Comparison of ENCODE assay signal across 24 cellular contexts in the genomic region with DNA sequence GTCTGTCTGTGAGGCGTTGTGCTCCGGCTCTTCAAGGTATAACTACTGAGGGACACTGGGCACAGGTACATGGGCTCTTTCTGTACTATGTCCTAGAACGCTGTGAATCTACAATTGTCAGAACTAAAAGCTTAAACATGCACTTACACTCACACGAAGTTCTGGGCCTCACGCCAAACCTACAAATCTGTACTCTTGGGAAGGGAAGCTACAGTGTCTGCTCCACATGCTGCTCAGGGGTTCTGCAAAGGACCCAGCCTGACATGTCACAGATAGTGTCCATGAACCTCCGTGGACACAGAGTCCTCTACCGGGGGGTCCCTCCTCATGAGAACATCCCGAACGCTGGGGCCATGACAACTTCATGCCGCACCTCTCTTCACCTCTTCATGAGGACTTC.
DNase-seq lines count a peak whose midpoint lies in the region; FAIRE-seq and TF ChIP-seq lines count a peak whose summit lies in the region.
"Had no signal": no experiment of that assay in that cellular context is flagged by ENCODE, and none has a peak within 500 bp of the region (broad histone marks: within the 10 kb centered on the region; RNA-seq: fewer than 3 reads in every experiment).

No MANE protein-coding gene starts in this region.

- no peak overlapping the region for H3K18ac ChIP-seq in H1 (ENCODE audit: extremely low read depth, low read length)

- H3K36me3 ChIP-seq in H1 (ENCODE audit: control insufficient read depth in 2 of 4, insufficient read depth in 4 of 4, low read length in 3 of 4) (no peaks in the 10 kb centered on the region), breast epithelium (no peaks in the 10 kb centered on the region)
- H3K36me3 ChIP-seq in CD8-positive, alpha-beta memory T cell (ENCODE audit: insufficient read depth, low read length) = no peaks in the 10 kb centered on the region
- H3K36me3 ChIP-seq: BLaER1 had no signal

- POLR2A ChIA-PET in H1 (lab: Charles Lee; ENCODE audit: partially characterized antibody) = interaction anchor here (0.8 to 2.4 kb wide), 2 partner anchors 14 to 20 kb away, joined by 3 to 11 read pairs; no protein-coding TSS in a partner anchor
- POLR2A ChIA-PET in CD8-positive, alpha-beta memory T cell (lab: Charles Lee) = no interaction called here

- no peaks in the 10 kb centered on the region for H3K23me2 ChIP-seq in H1 (ENCODE audit: low read depth, low read length)

- H3K9ac ChIP-seq in H1 (replicated peaks in 1 of 4; ENCODE audit: extremely low read depth in 1 of 4, low read depth in 3 of 4, low read length in 3 of 4) = no peak overlapping the region
- H3K9ac ChIP-seq: BLaER1, GM23248 had no signal

- TF ChIP-seq EP300 in H1 (IDR thresholded peaks at IDR 0.05; ENCODE audit: borderline replicate concordance in 1 of 2, low read depth in 2 of 2, low read length in 2 of 2) = no peak

- H3K27ac ChIP-seq in H1 (ENCODE audit: low read depth, low read length) (no peak overlapping the region), breast epithelium (no peak overlapping the region)
- no peak overlapping the region for H3K27ac ChIP-seq in CD8-positive, alpha-beta memory T cell (ENCODE audit: low read depth, low read length)
- H3K27ac ChIP-seq: 22Rv1, A549, BLaER1, GM23248 had no signal

- H4K5ac ChIP-seq in H1 (ENCODE audit: insufficient read length, low read depth, low read length) = no peak overlapping the region

- H2AK5ac ChIP-seq in H1 (ENCODE audit: low read depth, low read length) = no peak overlapping the region

- H3K4me1 ChIP-seq in H1 (replicated peaks in 1 of 4; ENCODE audit: control insufficient read depth in 3 of 4, insufficient read depth in 4 of 4, low read length in 3 of 4) (peaks cover 0 to 2% (median 0%) of the 10 kb centered on the region in 4 experiments; a peak in 1 of 7 replicates), breast epithelium (no peaks in the 10 kb centered on the region)
- H3K4me1 ChIP-seq in CD8-positive, alpha-beta memory T cell (ENCODE audit: insufficient read depth, low read length) = no peaks in the 10 kb centered on the region
- H3K4me1 ChIP-seq: A549 had no signal

- peak overlapping the region; percentile 76; the same call in 1 of the 2 replicates for H2BK15ac ChIP-seq in H1 (ENCODE audit: low read length)

- H3K4ac ChIP-seq in H1 (replicated peaks; ENCODE audit: insufficient read length, low read depth, low read length) = peak overlapping the region; percentile 3

- H3K9me3 Mint-ChIP-seq in CD8-positive, alpha-beta memory T cell = peaks cover 0 to 2% (median 0%) of the 10 kb centered on the region in 5 donors
- H3K9me3 Mint-ChIP-seq: CD8-positive, alpha-beta T cell had no signal

- peak overlapping the region; percentile 57; the same call in 1 of the 2 replicates for H2BK5ac ChIP-seq in H1 (ENCODE audit: low read depth, low read length)

- H3K79me2 ChIP-seq in H1 (ENCODE audit: control insufficient read depth in 1 of 2, insufficient read depth in 2 of 2, low read length in 2 of 2) = no peaks in the 10 kb centered on the region

- no peak overlapping the region for H3K14ac ChIP-seq in H1 (ENCODE audit: insufficient read length)

- peak; percentile 2 for DNase-seq in DMS 273 (lab: John Stamatoyannopoulos, UW; ENCODE audit: unreplicated experiment)
- no peak for DNase-seq in DMS 273 treated with DMSO at 0.1 percent for 48 hours (lab: John Stamatoyannopoulos, UW)
- peak; percentile 17 for DNase-seq in activated CD8-positive, alpha-beta memory T cell treated with anti-CD3 and anti-CD28 coated beads for 24 hours
- no peak for DNase-seq in activated CD8-positive, alpha-beta memory T cell treated with anti-CD3 and anti-CD28 coated beads, Interleukin-2, amount 50 U/mL, for 4 hours
- DNase-seq in H1 (ENCODE audit: low read depth in 1 of 2, low spot score in 2 of 2) = no peak
- DNase-seq in breast epithelium (ENCODE audit: low spot score in 2 of 2) = no peak
- no peak for DNase-seq in CD8-positive, alpha-beta memory T cell
- DNase-seq: AML-193; CD8-positive, alpha-beta T cell; COR-L47; DMS153; DMS79; GDM1; GM23248; HFFc6; IMR-90 had no signal

- H4K8ac ChIP-seq in H1 (ENCODE audit: extremely low read depth, insufficient read depth, low read length) = no peak overlapping the region

- CTCF ChIA-PET in H1 (lab: Charles Lee; ENCODE audit: partially characterized antibody) = interaction anchor here (0.6 to 1.8 kb wide), 9 partner anchors 10 to 371 kb away, joined by 3 to 5 read pairs (median 3); no protein-coding TSS in a partner anchor
- CTCF ChIA-PET in CD8-positive, alpha-beta memory T cell (lab: Charles Lee) = no interaction called here

- peak overlapping the region; percentile 36; the same call in 1 of the 2 replicates for H2BK20ac ChIP-seq in H1 (ENCODE audit: low read length)

- intact Hi-C loops in breast epithelium (cut with DNase I; ENCODE audit: low total_unique reads) = no loop called here

- no peaks in the 10 kb centered on the region for H3K79me1 ChIP-seq in H1 (ENCODE audit: low read depth, low read length)

- TF ChIP-seq RAD21 in H1 (IDR thresholded peaks at IDR 0.05 in 1 of 2, conservative IDR thresholded peaks at IDR 0.05 in 1 of 2; ENCODE audit: low read depth in 2 of 2, low read length in 2 of 2) = no peak

- no peak overlapping the region for H2BK120ac ChIP-seq in H1 (replicated peaks; ENCODE audit: low read depth, low read length)

- no peak overlapping the region for H3K27ac Mint-ChIP-seq in CD8-positive, alpha-beta memory T cell
- H3K27ac Mint-ChIP-seq: CD8-positive, alpha-beta T cell; HFFc6 had no signal

- H3K4me3 Mint-ChIP-seq in CD8-positive, alpha-beta memory T cell = no peak overlapping the region
- H3K4me3 Mint-ChIP-seq: CD8-positive, alpha-beta T cell; HFFc6 had no signal

- H2AFZ ChIP-seq in H1 (ENCODE audit: low read length) = 0 out of 2 replicates have a peak overlapping the region, but pooled peaks have one; percentile 10
- H2AFZ ChIP-seq: GM23248 had no signal

- peak overlapping the region; percentile 80; the same call in 1 of the 2 replicates for H2BK12ac ChIP-seq in H1 (ENCODE audit: low read depth, low read length)

- H3K36me3 Mint-ChIP-seq in CD8-positive, alpha-beta memory T cell = no peaks in the 10 kb centered on the region
- H3K36me3 Mint-ChIP-seq: CD8-positive, alpha-beta T cell had no signal

- H4K20me1 ChIP-seq in H1 (replicated peaks in 1 of 2; ENCODE audit: control insufficient read depth in 1 of 2, insufficient read depth in 2 of 2, low read length in 2 of 2) = no peaks in the 10 kb centered on the region
- H4K20me1 ChIP-seq: BLaER1 had no signal

- peaks cover 4 to 18% of the 10 kb centered on the region in 2 donors for H3K27me3 Mint-ChIP-seq in CD8-positive, alpha-beta memory T cell

- H3K4me3 ChIP-seq in H1 (ENCODE audit: extremely low read depth in 1 of 4, insufficient read depth in 2 of 4, low read depth in 3 of 4, low read length in 4 of 4) = no peak overlapping the region
- no peak overlapping the region for H3K4me3 ChIP-seq in breast epithelium
- H3K4me3 ChIP-seq in CD8-positive, alpha-beta memory T cell (ENCODE audit: low read length) = no peak overlapping the region
- H3K4me3 ChIP-seq: A549, BLaER1, GM23248, K562 had no signal

- H3K9me3 ChIP-seq in H1 (ENCODE audit: insufficient read depth in 2 of 2, low read depth in 1 of 2, low read length in 1 of 2) (peaks cover 5 to 12% of the 10 kb centered on the region in 2 experiments; a peak in 2 of 4 replicates), breast epithelium (no peaks in the 10 kb centered on the region)
- no peaks in the 10 kb centered on the region for H3K9me3 ChIP-seq in CD8-positive, alpha-beta memory T cell (ENCODE audit: low read length)
- H3K9me3 ChIP-seq: A549 had no signal

- no peak overlapping the region for H4K91ac ChIP-seq in H1 (replicated peaks; ENCODE audit: insufficient read length, low read length)

- H3K23ac ChIP-seq in H1 (ENCODE audit: insufficient read length) = no peak overlapping the region

- no peak overlapping the region for H3K4me2 ChIP-seq in H1 (ENCODE audit: insufficient read depth in 1 of 2, low read depth in 2 of 2, low read length in 2 of 2)
- H3K4me2 ChIP-seq: A549, BLaER1 had no signal

- FAIRE-seq in H1 (lab: Jason Lieb, UNC) = no peak
- FAIRE-seq: A549, GM12892, GM19239, H54, HTR-8/SVneo, K562 had no signal

- no peaks in the 10 kb centered on the region for H3K4me1 Mint-ChIP-seq in CD8-positive, alpha-beta memory T cell

- H3K27me3 ChIP-seq in H1 (replicated peaks in 1 of 4; ENCODE audit: control insufficient read depth in 3 of 4, extremely low read depth in 1 of 4, insufficient read depth in 3 of 4, low read length in 3 of 4) = no peaks in the 10 kb centered on the region
- peaks cover 0 to 14% of the 10 kb centered on the region in 2 donors for H3K27me3 ChIP-seq in breast epithelium
- no peaks in the 10 kb centered on the region for H3K27me3 ChIP-seq in CD8-positive, alpha-beta memory T cell (ENCODE audit: insufficient read depth, low read length, poor library complexity, severe bottlenecking)
- H3K27me3 ChIP-seq: BLaER1 had no signal

- no peak overlapping the region for H3K56ac ChIP-seq in H1 (replicated peaks; ENCODE audit: insufficient read length, low read depth, low read length)

- WGBS in H1 (ENCODE audit: extremely low coverage in 1 of 2, insufficient coverage in 1 of 2, insufficient read length in 1 of 2, insufficient replicate concordance in 2 of 2, low coverage in 1 of 2, low lambda C conversion rate in 2 of 2, missing lambda C conversion rate in 1 of 2), 2 experiments = 85% methylated on average over 10 of the region's 10 CpGs; no CpG with 5 or more reads in 1 of the 2 experiments

- no peak for TF ChIP-seq CTCF in H1 (IDR thresholded peaks at IDR 0.05; ENCODE audit: control extremely low read depth in 1 of 3, insufficient read depth in 1 of 3, low read depth in 1 of 3, low read length in 3 of 3)
- TF ChIP-seq CTCF in breast epithelium (IDR thresholded peaks at IDR 0.05) = no peak

- TF ChIP-seq POLR2A in H1 (IDR thresholded peaks at IDR 0.05; ENCODE audit: control extremely low read depth in 1 of 2, low read depth in 2 of 2, low read length in 2 of 2) = no peak
- TF ChIP-seq POLR2A in breast epithelium (IDR thresholded peaks at IDR 0.05) = no peak

TF ChIP-seq in H1, 55 proteins besides CTCF, POLR2A, EP300 and RAD21 (continues in another document):
- no peak for TF ChIP-seq HDAC6 (IDR thresholded peaks at IDR 0.05; ENCODE audit: low read depth, low read length)
- no peak for TF ChIP-seq SRF (IDR thresholded peaks at IDR 0.05; ENCODE audit: low read depth, low read length)
- no peak for TF ChIP-seq CEBPB (IDR thresholded peaks at IDR 0.05; ENCODE audit: low read depth, low read length)
- TF ChIP-seq, protein P1, sequence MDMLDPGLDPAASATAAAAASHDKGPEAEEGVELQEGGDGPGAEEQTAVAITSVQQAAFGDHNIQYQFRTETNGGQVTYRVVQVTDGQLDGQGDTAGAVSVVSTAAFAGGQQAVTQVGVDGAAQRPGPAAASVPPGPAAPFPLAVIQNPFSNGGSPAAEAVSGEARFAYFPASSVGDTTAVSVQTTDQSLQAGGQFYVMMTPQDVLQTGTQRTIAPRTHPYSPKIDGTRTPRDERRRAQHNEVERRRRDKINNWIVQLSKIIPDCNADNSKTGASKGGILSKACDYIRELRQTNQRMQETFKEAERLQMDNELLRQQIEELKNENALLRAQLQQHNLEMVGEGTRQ (IDR thresholded peaks at IDR 0.05; ENCODE audit: low read length) = no peak
- TF ChIP-seq KDM5A (IDR thresholded peaks at IDR 0.05; ENCODE audit: low read length) = no peak
- no peak for TF ChIP-seq JUND (IDR thresholded peaks at IDR 0.05; ENCODE audit: low read length)
- TF ChIP-seq RFX5 (IDR thresholded peaks at IDR 0.05; ENCODE audit: borderline replicate concordance, low read depth, low read length) = no peak

Comparison
In these comparisons a context has a peak if more than half of its experiments do, and no peak if none do; other contexts are left out.
1. DNase-seq: peak in DMS 273 (single experiment) and activated CD8-positive, alpha-beta memory T cell treated with anti-CD3 and anti-CD28 coated beads for 24 hours (single experiment); none in DMS 273 treated with DMSO at 0.1 percent for 48 hours (single experiment), activated CD8-positive, alpha-beta memory T cell treated with anti-CD3 and anti-CD28 coated beads, Interleukin-2, amount 50 U/mL, for 4 hours (single experiment), H1 (0 of 2), breast epithelium (0 of 2) and CD8-positive, alpha-beta memory T cell (0 of 5).